ENCODE assay signal across 10 cellular contexts in genomic region chr3:71060536-71060935, GRCh38.
A peak's percentile ranks its signal among the peaks of the same experiment; 100 is the strongest.
DNase-seq lines count a peak whose midpoint lies in the region; ATAC-seq, FAIRE-seq and TF ChIP-seq lines count a peak whose summit lies in the region.
"Had no signal": no experiment of that assay in that cellular context is flagged by ENCODE, and none has a peak within 500 bp of the region (broad histone marks: within the 10 kb centered on the region; RNA-seq: fewer than 3 reads in every experiment).

No MANE protein-coding gene starts in this region.

- H3K9ac ChIP-seq in neuronal stem cell (ENCODE audit: low read depth, low read length, poor library complexity): no peak overlapping the region

- H3K4me3 ChIP-seq in RWPE2 (ENCODE audit: severe bottlenecking): no peak overlapping the region
- peak overlapping the region; percentile 68 to 75 (median 72) for H3K4me3 ChIP-seq in esophagus muscularis mucosa
- H3K4me3 ChIP-seq in neuronal stem cell (ENCODE audit: low read length in 2 of 2): no peak overlapping the region

- no peaks in the 10 kb centered on the region for H3K79me1 ChIP-seq in neuronal stem cell (ENCODE audit: low read depth, low read length)

- H2BK120ac ChIP-seq in neuronal stem cell (ENCODE audit: low read depth, low read length): no peak overlapping the region

- H3K4me2 ChIP-seq in neuronal stem cell (ENCODE audit: insufficient read depth, low read length, poor library complexity, severe bottlenecking): no peak overlapping the region

- TF ChIP-seq EP300 in esophagus muscularis mucosa (IDR thresholded peaks at IDR 0.05): no peak

- H3K27ac Mint-ChIP-seq in stimulated activated naive B cell treated with anti-CD40 and anti-IgM and Interleukin-4, amounts not matched to agents 10 μg/mL and 1 μg/mL and 100 μg/mL, for 72 hours: peak overlapping the region; percentile 47
- H3K27ac Mint-ChIP-seq: activated naive CD8-positive, alpha-beta T cell; stimulated activated naive CD8-positive, alpha-beta T cell treated with anti-CD3 and anti-CD28 coated beads, Interleukin-15, Interleukin-2, amounts not matched to agents 100 ng/mL and 50 ng/mL, for 24 hours had no signal

- H3K9me3 ChIP-seq in RWPE2 (ENCODE audit: severe bottlenecking) (no peaks in the 10 kb centered on the region), esophagus muscularis mucosa (no peaks in the 10 kb centered on the region), neuronal stem cell (replicated peaks in 1 of 2; ENCODE audit: control insufficient read depth in 2 of 2, insufficient read depth in 1 of 2, low read depth in 1 of 2, low read length in 2 of 2) (no peaks in the 10 kb centered on the region)

- peak overlapping the region; percentile 96 for H3K27ac ChIP-seq in RWPE2 (ENCODE audit: poor library complexity, severe bottlenecking)
- peak overlapping the region; percentile 92 to 98 (median 98) for H3K27ac ChIP-seq in esophagus muscularis mucosa (replicated peaks in 1 of 4)
- no peak overlapping the region for H3K27ac ChIP-seq in neuronal stem cell (replicated peaks; ENCODE audit: low read length)

- peak; percentile 41 for FAIRE-seq in D721Med (lab: Jason Lieb, UNC)

- peak overlapping the region; percentile 23 to 32 for H3K4me3 Mint-ChIP-seq in stimulated activated naive B cell treated with anti-CD40 and anti-IgM and Interleukin-4, amounts not matched to agents 10 μg/mL and 1 μg/mL and 100 μg/mL, for 72 hours
- H3K4me3 Mint-ChIP-seq: activated naive CD8-positive, alpha-beta T cell; stimulated activated naive CD8-positive, alpha-beta T cell treated with anti-CD3 and anti-CD28 coated beads, Interleukin-15, Interleukin-2, amounts not matched to agents 100 ng/mL and 50 ng/mL, for 24 hours had no signal

- H3K4me1 ChIP-seq in RWPE2 (ENCODE audit: insufficient read depth, poor library complexity, severe bottlenecking) (peaks cover 59% of the 10 kb centered on the region), esophagus muscularis mucosa (peaks cover 34 to 62% (median 58%) of the 10 kb centered on the region in 4 donors), neuronal stem cell (ENCODE audit: control insufficient read depth in 2 of 2, insufficient read depth in 1 of 2, low read depth in 1 of 2, low read length in 2 of 2) (peaks cover 6 to 8% of the 10 kb centered on the region in 2 donors)

- H3K27me3 ChIP-seq in RWPE2 (ENCODE audit: insufficient read depth, poor library complexity, severe bottlenecking) (no peaks in the 10 kb centered on the region), esophagus muscularis mucosa (no peaks in the 10 kb centered on the region), neuronal stem cell (ENCODE audit: control insufficient read depth in 3 of 3, insufficient read depth in 3 of 3, low read depth in 1 of 3, low read length in 3 of 3) (no peaks in the 10 kb centered on the region)

- no peaks in the 10 kb centered on the region for H3K9me3 Mint-ChIP-seq in stimulated activated naive B cell treated with anti-CD40 and anti-IgM and Interleukin-4, amounts not matched to agents 10 μg/mL and 1 μg/mL and 100 μg/mL, for 72 hours
- H3K9me3 Mint-ChIP-seq: stimulated activated naive CD8-positive, alpha-beta T cell treated with anti-CD3 and anti-CD28 coated beads, Interleukin-15, Interleukin-2, amounts not matched to agents 100 ng/mL and 50 ng/mL, for 24 hours had no signal

- no peak overlapping the region for H3K23ac ChIP-seq in neuronal stem cell (ENCODE audit: low read depth, low read length, poor library complexity)

- peaks cover 2 to 9% of the 10 kb centered on the region in 2 donors for H3K36me3 Mint-ChIP-seq in stimulated activated naive B cell treated with anti-CD40 and anti-IgM and Interleukin-4, amounts not matched to agents 10 μg/mL and 1 μg/mL and 100 μg/mL, for 72 hours

- ATAC-seq in RWPE2 (ENCODE audit: low read depth) (no peak), HG02938 (IDR thresholded peaks at IDR 0.05; ENCODE audit: unreplicated experiment) (no peak)
- ATAC-seq in stimulated activated naive B cell treated with anti-CD40 and anti-IgM and Interleukin-4, amounts not matched to agents 10 μg/mL and 1 μg/mL and 100 μg/mL, for 72 hours (replicated peaks): no peak

- peaks cover 33% of the 10 kb centered on the region in 2 donors for H3K4me1 Mint-ChIP-seq in stimulated activated naive B cell treated with anti-CD40 and anti-IgM and Interleukin-4, amounts not matched to agents 10 μg/mL and 1 μg/mL and 100 μg/mL, for 72 hours

- H2AK5ac ChIP-seq in neuronal stem cell (ENCODE audit: low read depth, low read length): no peak overlapping the region

- no peak overlapping the region for H2BK15ac ChIP-seq in neuronal stem cell (ENCODE audit: low read length)

- no peak overlapping the region for H2BK5ac ChIP-seq in neuronal stem cell (ENCODE audit: low read length)

- no peak overlapping the region for H2AFZ ChIP-seq in neuronal stem cell (ENCODE audit: low read length)

- H3K36me3 ChIP-seq in RWPE2 (ENCODE audit: low read depth): no peaks in the 10 kb centered on the region
- no peaks in the 10 kb centered on the region for H3K36me3 ChIP-seq in esophagus muscularis mucosa
- peaks cover 0 to under 1% of the 10 kb centered on the region in 2 donors for H3K36me3 ChIP-seq in neuronal stem cell (replicated peaks in 1 of 2; ENCODE audit: control insufficient read depth in 2 of 2, insufficient read depth in 2 of 2, low read length in 2 of 2)

- DNase-seq in D721Med (ENCODE audit: insufficient read length, low spot score) (no peak), RWPE2 (ENCODE audit: low spot score) (no peak), esophagus muscularis mucosa (ENCODE audit: extremely low spot score) (no peak), hypothalamus (lab: John Stamatoyannopoulos, UW) (no peak), neuronal stem cell (ENCODE audit: low spot score) (no peak)
- DNase-seq in stimulated activated naive B cell treated with anti-CD40 and anti-IgM and Interleukin-4, amounts not matched to agents 10 μg/mL and 1 μg/mL and 100 μg/mL, for 72 hours: no peak
- DNase-seq: stimulated activated CD4-positive, alpha-beta T cell treated with anti-CD3 and anti-CD28 coated beads, Interleukin-4, amount 100 ng/mL, for 24 hours had no signal

- H4K8ac ChIP-seq in neuronal stem cell (ENCODE audit: low read depth, low read length): no peak overlapping the region

- intact Hi-C loops in esophagus muscularis mucosa (cut with DNase I): loop anchor here (5.0 to 10.0 kb wide), 4 partner anchors 43 to 522 kb away; partner anchors contain the start of gene FOXP1

- H2BK12ac ChIP-seq in neuronal stem cell (ENCODE audit: low read length): no peak overlapping the region

- H3K14ac ChIP-seq in neuronal stem cell (ENCODE audit: low read length): no peak overlapping the region

- H3K27me3 Mint-ChIP-seq in stimulated activated naive B cell treated with anti-CD40 and anti-IgM and Interleukin-4, amounts not matched to agents 10 μg/mL and 1 μg/mL and 100 μg/mL, for 72 hours: no peaks in the 10 kb centered on the region
- H3K27me3 Mint-ChIP-seq: activated naive CD8-positive, alpha-beta T cell; stimulated activated naive CD8-positive, alpha-beta T cell treated with anti-CD3 and anti-CD28 coated beads, Interleukin-15, Interleukin-2, amounts not matched to agents 100 ng/mL and 50 ng/mL, for 24 hours had no signal

- TF ChIP-seq CTCF in D721Med (IDR thresholded peaks at IDR 0.05; ENCODE audit: insufficient read depth, missing control alignments) (no peak), RWPE2 (IDR thresholded peaks at IDR 0.05; ENCODE audit: poor library complexity, severe bottlenecking) (no peak), esophagus muscularis mucosa (IDR thresholded peaks at IDR 0.05) (no peak)

- TF ChIP-seq POLR2A in esophagus muscularis mucosa (IDR thresholded peaks at IDR 0.05; ENCODE audit: low read depth): no peak

- H3K4ac ChIP-seq in neuronal stem cell (ENCODE audit: low read length): no peak overlapping the region

- H4K91ac ChIP-seq in neuronal stem cell (ENCODE audit: low read depth, low read length, poor library complexity): no peak overlapping the region

- WGBS in esophagus muscularis mucosa: 34% methylated on average over 2 of the region's 2 CpGs
- no CpG with 5 or more reads among the region's 2 CpGs for WGBS in neuronal stem cell (ENCODE audit: extremely low coverage in 2 of 2, insufficient read length in 2 of 2, insufficient replicate concordance in 1 of 2), 2 donors

- H3K18ac ChIP-seq in neuronal stem cell (ENCODE audit: low read length): no peak overlapping the region

Comparison
In these comparisons a context has a peak if more than half of its experiments do, and no peak if none do; other contexts are left out.
1. H3K4me3 ChIP-seq: peak in esophagus muscularis mucosa (4 of 4); none in RWPE2 (single experiment) and neuronal stem cell (0 of 2).